In the genomic region with DNA sequence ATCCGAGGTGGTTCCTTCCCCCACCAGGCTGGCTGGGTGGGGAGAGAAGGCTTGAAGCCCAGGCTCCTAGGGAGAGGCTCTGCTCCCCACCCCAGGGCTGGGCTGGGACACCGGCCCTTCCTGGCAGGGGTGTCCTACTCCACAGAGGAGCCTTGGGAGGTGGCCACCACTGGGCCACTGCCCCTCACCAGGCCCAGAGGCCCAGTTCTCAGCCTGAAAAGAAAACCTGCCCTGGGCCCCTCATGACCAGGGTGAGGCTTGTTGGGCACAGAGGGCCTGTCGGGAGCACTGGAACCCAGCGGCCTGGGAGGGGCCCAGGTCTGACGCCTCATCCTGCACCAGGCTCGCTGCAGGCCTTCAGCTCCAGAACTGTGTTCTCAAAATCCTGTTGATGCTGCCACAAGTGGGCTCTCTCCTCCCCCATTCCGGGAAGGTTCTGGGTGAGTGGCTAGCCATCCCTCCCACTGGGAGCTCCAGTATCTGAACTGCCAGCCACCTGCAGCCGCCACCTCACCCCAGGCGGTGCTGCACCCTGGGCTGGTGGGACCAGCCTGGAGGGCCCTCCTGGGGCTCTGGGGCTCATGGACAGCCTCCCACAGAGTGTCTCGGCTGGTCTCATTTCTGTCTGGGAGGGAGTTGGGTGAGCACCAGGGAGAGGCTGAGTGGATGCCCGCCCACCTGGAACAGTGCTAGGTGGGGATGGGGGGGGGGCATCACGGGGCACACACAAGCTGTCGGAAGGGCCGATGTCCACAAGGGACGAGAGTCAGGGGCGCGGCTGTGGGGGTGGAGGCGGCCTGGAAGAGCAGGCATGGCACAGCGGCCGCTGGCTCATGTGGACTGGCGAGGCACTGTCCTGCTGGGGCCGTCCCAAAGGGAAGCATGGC, we compare ENCODE assay signal across 11 cellular contexts. TPM values are rescaled to one million over a fixed set of nuclear protein-coding genes. Genes with fewer than 3 reads are reported as not detected.
DNase-seq lines count a peak whose midpoint lies in the region; ATAC-seq, FAIRE-seq and TF ChIP-seq lines count a peak whose summit lies in the region.
"Had no signal": no experiment of that assay in that cellular context is flagged by ENCODE, and none has a peak within 500 bp of the region (broad histone marks: within the 10 kb centered on the region; RNA-seq: fewer than 3 reads in every experiment).

No MANE protein-coding gene starts in this region.

- ATAC-seq in WTC11 (no peak), right cardiac atrium (peak; percentile 18 to 39), gastrocnemius medialis (no peak)
- ATAC-seq in activated CD8-positive, alpha-beta T cell treated with anti-CD3 and anti-CD28 coated beads, Interleukin-2, amount 10 ng/mL, durations not matched to agents 7 days and 5 days: no peak

- H3K4me3 ChIP-seq in right cardiac atrium (ENCODE audit: low read length) (no peak overlapping the region), gastrocnemius medialis (peak overlapping the region in 1 of 4 donors; percentile 40), small intestine (ENCODE audit: low read depth in 1 of 2, low read length in 2 of 2) (no peak overlapping the region)

- no peak for FAIRE-seq in GM12892 (lab: Jason Lieb, UNC)
- no peak for FAIRE-seq in small intestine (lab: Jason Lieb, UNC)
- FAIRE-seq: colon had no signal

- no peaks in the 10 kb centered on the region for H3K9me3 Mint-ChIP-seq in WTC11
- no peaks in the 10 kb centered on the region for H3K9me3 Mint-ChIP-seq in activated CD8-positive, alpha-beta T cell treated with anti-CD3 and anti-CD28 coated beads, Interleukin-2, amount 10 ng/mL, durations not matched to agents 7 days and 5 days (ENCODE audit: insufficient read depth)

- no peaks in the 10 kb centered on the region for H3K9me3 ChIP-seq in right cardiac atrium (ENCODE audit: control insufficient read depth, low read length)
- H3K9me3 ChIP-seq in gastrocnemius medialis: no peaks in the 10 kb centered on the region
- H3K9me3 ChIP-seq in small intestine (ENCODE audit: control insufficient read depth, low read depth): no peaks in the 10 kb centered on the region

- intact Hi-C loops in right cardiac atrium (cut with DNase I): loop anchor here in 1 of 4 donors (5.0 kb wide), 1 partner anchor 33 kb away; no protein-coding TSS in a partner anchor
- intact Hi-C loops in gastrocnemius medialis (cut with DNase I; ENCODE audit: low total_unique reads): loop anchor here (5.0 to 10.0 kb wide), 2 partner anchors 163 to 1174 kb away; partner anchors contain the start of genes ADSS1 and MARK3

- peaks cover 5% of the 10 kb centered on the region; the same call in 1 of the 2 replicates for H3K4me1 Mint-ChIP-seq in WTC11
- H3K4me1 Mint-ChIP-seq in activated CD8-positive, alpha-beta T cell treated with anti-CD3 and anti-CD28 coated beads, Interleukin-2, amount 10 ng/mL, durations not matched to agents 7 days and 5 days (ENCODE audit: low read depth): no peaks in the 10 kb centered on the region

- H3K4me3 Mint-ChIP-seq in WTC11: no peak overlapping the region
- H3K4me3 Mint-ChIP-seq in activated CD8-positive, alpha-beta T cell treated with anti-CD3 and anti-CD28 coated beads, Interleukin-2, amount 10 ng/mL, durations not matched to agents 7 days and 5 days: no peak overlapping the region

- H3K27me3 ChIP-seq in right cardiac atrium (ENCODE audit: control insufficient read depth, insufficient read depth) (no peaks in the 10 kb centered on the region), gastrocnemius medialis (no peaks in the 10 kb centered on the region), small intestine (ENCODE audit: control insufficient read depth in 2 of 2, insufficient read depth in 2 of 2, low read length in 2 of 2) (no peaks in the 10 kb centered on the region)

- H3K27ac ChIP-seq in right cardiac atrium (ENCODE audit: low read length) (peak overlapping the region; percentile 97), gastrocnemius medialis (peak overlapping the region; percentile 74 to 97 (median 86)), small intestine (ENCODE audit: low read depth in 1 of 2, low read length in 1 of 2) (peak overlapping the region in 1 of 2 donors; percentile 56)

- no peak for TF ChIP-seq POLR2A in GM12892 (IDR thresholded peaks at IDR 0.05; ENCODE audit: low read depth, low read length)
- TF ChIP-seq POLR2A in gastrocnemius medialis (IDR thresholded peaks at IDR 0.05): no peak

- H3K4me1 ChIP-seq in right cardiac atrium (ENCODE audit: control insufficient read depth, insufficient read depth, low read length) (peaks cover 8% of the 10 kb centered on the region), gastrocnemius medialis (peaks cover 32 to 67% of the 10 kb centered on the region in 2 donors), small intestine (ENCODE audit: control insufficient read depth in 2 of 2, insufficient read depth in 1 of 2, low read depth in 1 of 2, low read length in 1 of 2) (no peaks in the 10 kb centered on the region)

- DNase-seq in GM12892 (ENCODE audit: insufficient read length): peak; percentile 25
- DNase-seq in WTC11 (ENCODE audit: low spot score): peak; percentile 11
- DNase-seq in right cardiac atrium: peak; percentile 38 to 88 (median 82)
- no peak for DNase-seq in gastrocnemius medialis
- no peak for DNase-seq in NCI-H1694 (lab: John Stamatoyannopoulos, UW)
- no peak for DNase-seq in activated CD8-positive, alpha-beta T cell treated with anti-CD3 and anti-CD28 coated beads, Interleukin-2, amount 10 ng/mL, durations not matched to agents 7 days and 5 days
- no peak for DNase-seq in activated CD4-positive, CD25-positive, alpha-beta regulatory T cell treated with anti-CD3 and anti-CD28 coated beads, Interleukin-2, amount 50 U/mL, for 72 hours
- no peak for DNase-seq in small intestine
- DNase-seq: activated T-cell treated with anti-CD3 and anti-CD28 coated beads for 4 hours, NCI-H774 had no signal

- no peaks in the 10 kb centered on the region for H3K36me3 Mint-ChIP-seq in WTC11
- H3K36me3 Mint-ChIP-seq in activated CD8-positive, alpha-beta T cell treated with anti-CD3 and anti-CD28 coated beads, Interleukin-2, amount 10 ng/mL, durations not matched to agents 7 days and 5 days (ENCODE audit: low read depth): peaks cover 4% of the 10 kb centered on the region

- no peaks in the 10 kb centered on the region for H3K27me3 Mint-ChIP-seq in WTC11 (ENCODE audit: low read depth)
- H3K27me3 Mint-ChIP-seq in activated CD8-positive, alpha-beta T cell treated with anti-CD3 and anti-CD28 coated beads, Interleukin-2, amount 10 ng/mL, durations not matched to agents 7 days and 5 days (ENCODE audit: low read depth): no peaks in the 10 kb centered on the region

- CTCF ChIA-PET in WTC11 (lab: Charles Lee): interaction anchor here (21.0 kb wide), 1 partner anchor 32 kb away, joined by 455 read pairs; the partner anchor contains the start of gene CKB
- CTCF ChIA-PET in activated CD8-positive, alpha-beta T cell treated with anti-CD3 and anti-CD28 coated beads, Interleukin-2, amount 10 ng/mL, durations not matched to agents 7 days and 5 days (lab: Charles Lee): interaction anchor here (0.6 to 1.6 kb wide), 2 partner anchors 32 to 75 kb away, joined by 4 to 5 read pairs; no protein-coding TSS in a partner anchor

- H3K36me3 ChIP-seq in gastrocnemius medialis: no peaks in the 10 kb centered on the region
- no peaks in the 10 kb centered on the region for H3K36me3 ChIP-seq in small intestine (ENCODE audit: control insufficient read depth in 2 of 2, insufficient read depth in 2 of 2, low read length in 2 of 2)

- TF ChIP-seq CTCF in WTC11 (IDR thresholded peaks at IDR 0.05) (no peak), gastrocnemius medialis (IDR thresholded peaks at IDR 0.05 in 4 of 5, conservative IDR thresholded peaks at IDR 0.05 in 1 of 5) (no peak)

- in situ Hi-C loops in gastrocnemius medialis (cut with MboI; ENCODE audit: low sequenced_read_pairs in 4 of 4): loop anchor here in 1 of 4 donors (25.0 kb wide), 1 partner anchor 362 kb away; a partner anchor contains a TSS

- WGBS in right cardiac atrium: 57% methylated on average over 22 of the region's 22 CpGs
- WGBS in small intestine, 3 donors: 70 to 78% (median 75%) methylated on average over 21 to 22 of the region's 22 CpGs

- no peak overlapping the region for H3K27ac Mint-ChIP-seq in WTC11
- no peak overlapping the region for H3K27ac Mint-ChIP-seq in activated CD8-positive, alpha-beta T cell treated with anti-CD3 and anti-CD28 coated beads, Interleukin-2, amount 10 ng/mL, durations not matched to agents 7 days and 5 days

- POLR2A ChIA-PET in WTC11 (lab: Charles Lee): no interaction called here
- POLR2A ChIA-PET in activated CD8-positive, alpha-beta T cell treated with anti-CD3 and anti-CD28 coated beads, Interleukin-2, amount 10 ng/mL, durations not matched to agents 7 days and 5 days (lab: Charles Lee): no interaction called here

RNA-seq across cellular contexts. Expression of gene BAG5, which starts 11.8 kb away (rescaled TPM):
- polyA plus RNA-seq in GM12892 (2012; ENCODE audit: missing spikeins): 12.4 TPM
- total RNA-seq in WTC11 (2021): 23.9 to 29.2 TPM (median 24.8 TPM) in 3 replicates
- total RNA-seq in right cardiac atrium: 10 to 100 TPM; 18.9 to 23.6 (median 19.5) TPM
- 7.7 TPM for polyA plus RNA-seq in right cardiac atrium
- 10 to 100 TPM; 16.9 to 22.6 (median 21.0) TPM for total RNA-seq in gastrocnemius medialis
- 10 to 100 TPM; 31.1 to 33.2 TPM for total RNA-seq in activated CD8-positive, alpha-beta T cell treated with anti-CD3 and anti-CD28 coated beads, Interleukin-2, amount 10 ng/mL, durations not matched to agents 7 days and 5 days
- 10 to 100 TPM in 2 of 3 donors, 1 to 10 TPM in 1; 8.5 to 14.2 (median 11.1) TPM for polyA plus RNA-seq in small intestine

RNA-seq across cellular contexts. Expression of gene COA8, which starts 12.1 kb away (rescaled TPM):
- polyA plus RNA-seq in GM12892 (2012; ENCODE audit: missing spikeins): 30.8 TPM
- total RNA-seq in WTC11 (2021) (34.7 to 36.7 TPM (median 36.4 TPM) in 3 replicates), right cardiac atrium (10 to 100 TPM; 33.8 to 43.5 (median 41.7) TPM), gastrocnemius medialis (100 to 1,000 TPM in 1 of 4 donors, 10 to 100 TPM in 3; 56.7 to 111 (median 71.7) TPM)
- polyA plus RNA-seq in right cardiac atrium (60.8 TPM), small intestine (10 to 100 TPM; 33.0 to 68.7 (median 56.5) TPM)
- 10 to 100 TPM; 28.3 to 34.3 TPM for total RNA-seq in activated CD8-positive, alpha-beta T cell treated with anti-CD3 and anti-CD28 coated beads, Interleukin-2, amount 10 ng/mL, durations not matched to agents 7 days and 5 days

RNA-seq across cellular contexts. Expression of gene TRMT61A, which starts 21.7 kb away (rescaled TPM):
- polyA plus RNA-seq in GM12892 (2012; ENCODE audit: missing spikeins): 2.5 TPM
- total RNA-seq in WTC11 (2021): 11.8 to 15.5 TPM (median 12.3 TPM) in 3 replicates
- total RNA-seq in right cardiac atrium: 1 to 10 TPM; 4.8 to 6.9 (median 6.5) TPM
- polyA plus RNA-seq in right cardiac atrium: 6.2 TPM
- total RNA-seq in gastrocnemius medialis: 10 to 100 TPM in 1 of 4 donors, 1 to 10 TPM in 3; 8.3 to 11.0 (median 9.6) TPM
- 1 to 10 TPM; 8.5 to 8.8 TPM for total RNA-seq in activated CD8-positive, alpha-beta T cell treated with anti-CD3 and anti-CD28 coated beads, Interleukin-2, amount 10 ng/mL, durations not matched to agents 7 days and 5 days
- polyA plus RNA-seq in small intestine: 10 to 100 TPM in 1 of 3 donors, 1 to 10 TPM in 2; 4.9 to 16.5 (median 7.3) TPM

RNA-seq across cellular contexts. Expression of gene CKB, which starts 28.1 kb away (rescaled TPM):
- polyA plus RNA-seq in GM12892 (2012; ENCODE audit: missing spikeins): 15.3 TPM
- 529 to 555 TPM (median 531 TPM) in 3 replicates for total RNA-seq in WTC11 (2021)
- 100 to 1,000 TPM; 478 to 697 (median 542) TPM for total RNA-seq in right cardiac atrium
- polyA plus RNA-seq in right cardiac atrium: 843 TPM
- 100 to 1,000 TPM in 1 of 4 donors, 10 to 100 TPM in 3; 20.7 to 110 (median 43.4) TPM for total RNA-seq in gastrocnemius medialis
- total RNA-seq in activated CD8-positive, alpha-beta T cell treated with anti-CD3 and anti-CD28 coated beads, Interleukin-2, amount 10 ng/mL, durations not matched to agents 7 days and 5 days: 1 to 10 TPM; 2.2 to 2.7 TPM
- 10 to 100 TPM; 36.7 to 84.6 (median 60.8) TPM for polyA plus RNA-seq in small intestine

Comparison
In these comparisons a context has a peak if more than half of its experiments do, and no peak if none do; other contexts are left out.
1. DNase-seq: peak in GM12892 (single experiment), WTC11 (single experiment) and right cardiac atrium (3 of 3); none in gastrocnemius medialis (0 of 2), NCI-H1694 (single experiment), activated CD8-positive, alpha-beta T cell treated with anti-CD3 and anti-CD28 coated beads, Interleukin-2, amount 10 ng/mL, durations not matched to agents 7 days and 5 days (single experiment), activated CD4-positive, CD25-positive, alpha-beta regulatory T cell treated with anti-CD3 and anti-CD28 coated beads, Interleukin-2, amount 50 U/mL, for 72 hours (single experiment) and small intestine (single experiment).
2. ATAC-seq: peak in right cardiac atrium (2 of 2); none in WTC11 (single experiment), gastrocnemius medialis (0 of 2) and activated CD8-positive, alpha-beta T cell treated with anti-CD3 and anti-CD28 coated beads, Interleukin-2, amount 10 ng/mL, durations not matched to agents 7 days and 5 days (single experiment).